Comparison of ENCODE assay signal across 29 cellular contexts in genomic region chr13:31781064-31781463, GRCh38. TPM values are rescaled to one million over a fixed set of nuclear protein-coding genes. Genes with fewer than 3 reads are reported as not detected.
"Had no signal": no experiment of that assay in that cellular context is flagged by ENCODE, and none has a peak within 500 bp of the region (broad histone marks: within the 10 kb centered on the region; RNA-seq: fewer than 3 reads in every experiment).

No MANE protein-coding gene starts in this region.

- ATAC-seq: activated CD4-positive, alpha-beta T cell treated with anti-CD3 and anti-CD28 coated beads for 36 hours; activated T-cell treated with anti-CD3 and anti-CD28 coated beads, Interleukin-2, amount 50 U/mL, for 4 hours; effector memory CD8-positive, alpha-beta T cell; esophagus mucosa; gastrocnemius medialis; natural killer cell; WTC11 had no signal

- H3K4me1 ChIP-seq: breast epithelium, colonic mucosa, gastrocnemius medialis, spleen, testis, vagina had no signal

- H3K27ac ChIP-seq: breast epithelium, colonic mucosa, dorsolateral prefrontal cortex, gastrocnemius medialis, left ventricle myocardium inferior, spleen, testis, vagina had no signal

- DNase-seq: activated CD4-positive, alpha-beta T cell treated with anti-CD3 and anti-CD28 coated beads for 36 hours; activated CD4-positive, alpha-beta T cell treated with anti-CD3 and anti-CD28 coated beads, Interleukin-2, amount 50 U/mL, for 48 hours; activated CD8-positive, alpha-beta memory T cell treated with anti-CD3 and anti-CD28 coated beads, Interleukin-2, amount 50 U/mL, for 48 hours; activated naive CD4-positive, alpha-beta T cell treated with Interleukin-2 at 50 U/mL for 16 hours; activated naive CD8-positive, alpha-beta T cell treated with anti-CD3 and anti-CD28 coated beads for 36 hours; activated T-cell treated with anti-CD3 and anti-CD28 coated beads, Interleukin-2, amount 50 U/mL, for 4 hours; colonic mucosa; dorsolateral prefrontal cortex; effector memory CD8-positive, alpha-beta T cell; gastrocnemius medialis; hippocampal formation; left ventricle myocardium inferior; mammary epithelial cell; natural killer cell; spleen; stimulated activated CD4-positive, alpha-beta T cell treated with anti-CD3 and anti-CD28 coated beads, Interleukin-4, amount 100 ng/mL, for 1 hour; stimulated activated naive CD4-positive, alpha-beta T cell; testis; trophoblast cell had no signal

- H3K9me3 ChIP-seq: breast epithelium, colonic mucosa, gastrocnemius medialis, left ventricle myocardium inferior, spleen, testis, vagina had no signal

- H3K27ac Mint-ChIP-seq: activated CD4-positive, alpha-beta T cell treated with anti-CD3 and anti-CD28 coated beads for 36 hours; activated naive CD8-positive, alpha-beta T cell treated with anti-CD3 and anti-CD28 coated beads for 36 hours; effector memory CD8-positive, alpha-beta T cell; mesothelial cell of epicardium; natural killer cell; progenitor cell of endocrine pancreas; WTC11 had no signal

- H3K36me3 ChIP-seq: breast epithelium, colonic mucosa, gastrocnemius medialis, left ventricle myocardium inferior, spleen, vagina had no signal

- H3K27me3 ChIP-seq: breast epithelium, colonic mucosa, gastrocnemius medialis, spleen, testis, vagina had no signal

- H3K4me3 ChIP-seq: breast epithelium, colonic mucosa, dorsolateral prefrontal cortex, gastrocnemius medialis, left ventricle myocardium inferior, spleen, testis, vagina had no signal

- H3K4me3 Mint-ChIP-seq: activated CD4-positive, alpha-beta T cell treated with anti-CD3 and anti-CD28 coated beads for 36 hours; activated naive CD8-positive, alpha-beta T cell treated with anti-CD3 and anti-CD28 coated beads for 36 hours; activated T-cell treated with anti-CD3 and anti-CD28 coated beads, Interleukin-2, amount 50 U/mL, for 4 hours; central memory CD8-positive, alpha-beta T cell; effector memory CD8-positive, alpha-beta T cell; mesothelial cell of epicardium; natural killer cell; WTC11 had no signal

- H3K4me1 Mint-ChIP-seq: activated CD4-positive, alpha-beta T cell treated with anti-CD3 and anti-CD28 coated beads for 36 hours; activated naive CD8-positive, alpha-beta T cell treated with anti-CD3 and anti-CD28 coated beads for 36 hours; central memory CD8-positive, alpha-beta T cell; mesothelial cell of epicardium; natural killer cell; WTC11 had no signal

- H3K36me3 Mint-ChIP-seq: activated naive CD8-positive, alpha-beta T cell treated with anti-CD3 and anti-CD28 coated beads for 36 hours; mesothelial cell of epicardium; natural killer cell; WTC11 had no signal

- H3K9me3 Mint-ChIP-seq: activated naive CD8-positive, alpha-beta T cell treated with anti-CD3 and anti-CD28 coated beads for 36 hours; activated T-cell treated with anti-CD3 and anti-CD28 coated beads, Interleukin-2, amount 50 U/mL, for 4 hours; central memory CD8-positive, alpha-beta T cell; effector memory CD8-positive, alpha-beta T cell; mesothelial cell of epicardium; natural killer cell; WTC11 had no signal

RNA-seq across cellular contexts. Expression of gene RXFP2, which starts 41.7 kb away (rescaled TPM):
- total RNA-seq: activated CD4-positive, alpha-beta T cell treated with anti-CD3 and anti-CD28 coated beads for 36 hours; activated CD8-positive, alpha-beta memory T cell treated with anti-CD3 and anti-CD28 coated beads for 36 hours; activated naive CD8-positive, alpha-beta T cell treated with anti-CD3 and anti-CD28 coated beads for 36 hours; activated T-cell treated with anti-CD3 and anti-CD28 coated beads, Interleukin-2, amount 50 U/mL, for 4 hours; colonic mucosa; endothelial cell of umbilical vein; esophagus mucosa; left ventricle myocardium inferior; mammary epithelial cell; natural killer cell; osteocyte; progenitor cell of endocrine pancreas; spleen; vagina; WTC11 had no signal
- polyA plus RNA-seq: endothelial cell of umbilical vein, mammary epithelial cell, spleen had no signal
